In genomic region chr16:75288596-75289120, GRCh38 we compare ENCODE assay signal across 10 cellular contexts. TPM values are rescaled to one million over a fixed set of nuclear protein-coding genes. Genes with fewer than 3 reads are reported as not detected.
A peak's percentile ranks its signal among the peaks of the same experiment; 100 is the strongest.
DNase-seq lines count a peak whose midpoint lies in the region; ATAC-seq, FAIRE-seq and TF ChIP-seq lines count a peak whose summit lies in the region.
"Had no signal": no experiment of that assay in that cellular context is flagged by ENCODE, and none has a peak within 500 bp of the region (broad histone marks: within the 10 kb centered on the region; RNA-seq: fewer than 3 reads in every experiment).

No MANE protein-coding gene starts in this region.

- H3K4me1 Mint-ChIP-seq in Calu3 (ENCODE audit: low read depth, unreplicated experiment): peaks cover 9% of the 10 kb centered on the region

- in situ Hi-C loops in HepG2 (cut with HindIII; ENCODE audit: extremely low pct_ligation_motif_present, low pct_unique_long_range_greater_than_20kb): no loop called here

- intact Hi-C loops in HepG2 (cut with micrococcal nuclease; ENCODE audit: unreplicated experiment) (no loop called here), Calu3 (cut with micrococcal nuclease; ENCODE audit: unreplicated experiment) (no loop called here)

- no peaks in the 10 kb centered on the region for H3K79me2 ChIP-seq in HepG2 (ENCODE audit: insufficient read depth, low read length)

- TF ChIP-seq POLR2A in NB4 (IDR thresholded peaks at IDR 0.05; ENCODE audit: extremely low read depth, insufficient read length) (no peak), HepG2 (IDR thresholded peaks at IDR 0.05; ENCODE audit: insufficient read depth in 1 of 2, low read depth in 2 of 2, low read length in 2 of 2) (0 out of 4 replicates have a peak, but pooled peaks of 1 of the 2 experiments have one; percentile 21)

- no peaks in the 10 kb centered on the region for H3K27me3 ChIP-seq in HepG2 (ENCODE audit: control insufficient read depth in 1 of 2, insufficient read depth in 2 of 2, low read length in 2 of 2)
- H3K27me3 ChIP-seq: brain microvascular endothelial cell had no signal

- DNase-seq in NB4 (ENCODE audit: low read depth) (peak; percentile 95), activated T-cell treated with anti-CD3 and anti-CD28 coated beads for 24 hours (ENCODE audit: low read depth) (peak; percentile 44), HepG2 (ENCODE audit: low spot score) (no peak), Calu3 (no peak), NCI-H1092 treated with DMSO at 0.1 percent for 48 hours (lab: John Stamatoyannopoulos, UW) (no peak), EL (no peak), COLO668 (lab: John Stamatoyannopoulos, UW; ENCODE audit: unreplicated experiment) (no peak)
- DNase-seq in stimulated activated naive CD4-positive, alpha-beta T cell (lab: John Stamatoyannopoulos, UW): peak; percentile 6 to 69 (median 50)
- DNase-seq: brain microvascular endothelial cell, kidney glomerular epithelial cell had no signal

- no peaks in the 10 kb centered on the region for H4K20me1 ChIP-seq in HepG2 (ENCODE audit: insufficient read depth, low read length)

- no peak overlapping the region for H3K27ac Mint-ChIP-seq in Calu3 (ENCODE audit: unreplicated experiment)

- no peak overlapping the region for H3K4me3 ChIP-seq in NB4 (ENCODE audit: low read depth, low read length)
- no peak overlapping the region for H3K4me3 ChIP-seq in HepG2 (replicated peaks in 1 of 3; ENCODE audit: insufficient read depth in 1 of 3, low read depth in 2 of 3, low read length in 3 of 3)

- H3K27me3 Mint-ChIP-seq in Calu3 (ENCODE audit: unreplicated experiment): no peaks in the 10 kb centered on the region

- peaks cover 11% of the 10 kb centered on the region for H3K4me1 ChIP-seq in HepG2 (ENCODE audit: insufficient read depth, low read length)

- POLR2A ChIA-PET in HepG2 (lab: Yijun Ruan, JAX): interaction anchor here (1.1 kb wide), 2 partner anchors 17 to 45 kb away, joined by 3 to 6 read pairs; no protein-coding TSS in a partner anchor

- no peak overlapping the region for H3K27ac ChIP-seq in HepG2 (ENCODE audit: extremely low read length, insufficient read depth, low read length)
- H3K27ac ChIP-seq: brain microvascular endothelial cell had no signal

- H3K4me2 ChIP-seq in HepG2 (ENCODE audit: low read depth, low read length): no peak overlapping the region

- H3K9me3 Mint-ChIP-seq in Calu3 (ENCODE audit: low read depth, unreplicated experiment): no peaks in the 10 kb centered on the region

- no TSS peak for BruUV-seq in HepG2 (replicated peaks; lab: Mats Ljungman, UMichigan)
- no TSS peak for BruUV-seq in Calu3 (replicated peaks; lab: Mats Ljungman, UMichigan)

- TF ChIP-seq RAD21 in HepG2 (CRISPR knock-in tag; IDR thresholded peaks at IDR 0.05): no peak

- CTCF ChIA-PET in HepG2 (lab: Yijun Ruan, JAX; ENCODE audit: low intra/inter-chr PET ratio, low total read pairs) (no interaction called here), Calu3 (lab: Charles Lee) (interaction anchor here (0.6 kb wide), 1 partner anchor 55 kb away, joined by 6 read pairs; no protein-coding TSS in a partner anchor)

- peaks cover 6% of the 10 kb centered on the region for H3K36me3 Mint-ChIP-seq in Calu3 (ENCODE audit: insufficient read depth, unreplicated experiment)

- H3K9me3 ChIP-seq in HepG2 (ENCODE audit: low read length): no peaks in the 10 kb centered on the region

- FAIRE-seq in HepG2 (lab: Jason Lieb, UNC): no peak

- no peak for TF ChIP-seq CTCF in NB4 (IDR thresholded peaks at IDR 0.05; ENCODE audit: low read depth, low read length)
- TF ChIP-seq CTCF in HepG2 (CRISPR knock-in tag; IDR thresholded peaks at IDR 0.05): no peak
- TF ChIP-seq CTCF in Calu3 (IDR thresholded peaks at IDR 0.05; ENCODE audit: unreplicated experiment): no peak

- H3K4me3 Mint-ChIP-seq in Calu3 (ENCODE audit: low read depth, unreplicated experiment): no peak overlapping the region

- TF ChIP-seq EP300 in HepG2 (IDR thresholded peaks at IDR 0.05; ENCODE audit: low read depth in 2 of 2, low read length in 2 of 2) (no peak), HepG2 (CRISPR knock-in tag; IDR thresholded peaks at IDR 0.05; ENCODE audit: borderline replicate concordance) (no peak)

- WGBS in HepG2 (ENCODE audit: low lambda C conversion rate): over 99% methylated on average over 10 of the region's 10 CpGs

- no peak overlapping the region for H2AFZ ChIP-seq in HepG2 (ENCODE audit: low read length)

- peaks cover 19 to 29% of the 10 kb centered on the region in 2 experiments for H3K36me3 ChIP-seq in HepG2 (replicated peaks in 1 of 2; ENCODE audit: control insufficient read depth in 1 of 2, insufficient read depth in 2 of 2, low read length in 2 of 2)

- H3K9ac ChIP-seq in HepG2 (ENCODE audit: insufficient read depth, low read depth, low read length): no peak overlapping the region

- peak; percentile 11; the same call in 1 of the 3 replicates for ATAC-seq in HepG2

TF ChIP-seq in HepG2, 621 proteins besides CTCF, POLR2A, EP300 and RAD21:
- TF ChIP-seq NFYB (CRISPR knock-in tag; IDR thresholded peaks at IDR 0.05) (no peak), ESRRA (CRISPR knock-in tag; IDR thresholded peaks at IDR 0.05; ENCODE audit: low read depth) (0 out of 2 replicates have a peak, but pooled peaks have one; percentile 5)
- TF ChIP-seq, protein P1, sequence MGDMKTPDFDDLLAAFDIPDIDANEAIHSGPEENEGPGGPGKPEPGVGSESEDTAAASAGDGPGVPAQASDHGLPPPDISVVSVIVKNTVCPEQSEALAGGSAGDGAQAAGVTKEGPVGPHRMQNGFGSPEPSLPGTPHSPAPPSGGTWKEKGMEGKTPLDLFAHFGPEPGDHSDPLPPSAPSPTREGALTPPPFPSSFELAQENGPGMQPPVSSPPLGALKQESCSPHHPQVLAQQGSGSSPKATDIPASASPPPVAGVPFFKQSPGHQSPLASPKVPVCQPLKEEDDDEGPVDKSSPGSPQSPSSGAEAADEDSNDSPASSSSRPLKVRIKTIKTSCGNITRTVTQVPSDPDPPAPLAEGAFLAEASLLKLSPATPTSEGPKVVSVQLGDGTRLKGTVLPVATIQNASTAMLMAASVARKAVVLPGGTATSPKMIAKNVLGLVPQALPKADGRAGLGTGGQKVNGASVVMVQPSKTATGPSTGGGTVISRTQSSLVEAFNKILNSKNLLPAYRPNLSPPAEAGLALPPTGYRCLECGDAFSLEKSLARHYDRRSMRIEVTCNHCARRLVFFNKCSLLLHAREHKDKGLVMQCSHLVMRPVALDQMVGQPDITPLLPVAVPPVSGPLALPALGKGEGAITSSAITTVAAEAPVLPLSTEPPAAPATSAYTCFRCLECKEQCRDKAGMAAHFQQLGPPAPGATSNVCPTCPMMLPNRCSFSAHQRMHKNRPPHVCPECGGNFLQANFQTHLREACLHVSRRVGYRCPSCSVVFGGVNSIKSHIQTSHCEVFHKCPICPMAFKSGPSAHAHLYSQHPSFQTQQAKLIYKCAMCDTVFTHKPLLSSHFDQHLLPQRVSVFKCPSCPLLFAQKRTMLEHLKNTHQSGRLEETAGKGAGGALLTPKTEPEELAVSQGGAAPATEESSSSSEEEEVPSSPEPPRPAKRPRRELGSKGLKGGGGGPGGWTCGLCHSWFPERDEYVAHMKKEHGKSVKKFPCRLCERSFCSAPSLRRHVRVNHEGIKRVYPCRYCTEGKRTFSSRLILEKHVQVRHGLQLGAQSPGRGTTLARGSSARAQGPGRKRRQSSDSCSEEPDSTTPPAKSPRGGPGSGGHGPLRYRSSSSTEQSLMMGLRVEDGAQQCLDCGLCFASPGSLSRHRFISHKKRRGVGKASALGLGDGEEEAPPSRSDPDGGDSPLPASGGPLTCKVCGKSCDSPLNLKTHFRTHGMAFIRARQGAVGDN (CRISPR knock-in tag; IDR thresholded peaks at IDR 0.05): 0 out of 2 replicates have a peak, but pooled peaks have one; percentile 29

RNA-seq across cellular contexts. Expression of gene BCAR1, which starts 37.2 kb away (rescaled TPM):
- 35.9 and 48.1 TPM in 2 replicates for total RNA-seq in HepG2 (2016; rRNA removed; fragmentation: Illumina TruSeq; extraction: Trizol)
- 13.1 and 14.5 TPM in 2 replicates for total RNA-seq in HepG2 (2016; cell fraction: cytosol; rRNA removed; fragmentation: Illumina TruSeq; extraction: Trizol; ENCODE audit: low read depth)
- total RNA-seq in HepG2 (2016; cell fraction: insoluble cytoplasmic fraction; rRNA removed; fragmentation: Illumina TruSeq; extraction: Trizol): 33.1 and 51.1 TPM in 2 replicates
- total RNA-seq in HepG2 (2016; cell fraction: membrane; rRNA removed; fragmentation: Illumina TruSeq; extraction: Trizol): 38.7 and 43.1 TPM in 2 replicates
- 38.1 and 45.0 TPM in 2 replicates for total RNA-seq in HepG2 (2016; cell fraction: nucleus; rRNA removed; fragmentation: Illumina TruSeq; extraction: Trizol)
- 51.7 and 57.8 TPM in 2 replicates for polyA plus RNA-seq in HepG2 (2011; rRNA removed)
- polyA plus RNA-seq in HepG2 (2011; cell fraction: cytosol; rRNA removed): 31.6 and 53.3 TPM in 2 replicates
- polyA plus RNA-seq in HepG2 (2011; cell fraction: nucleus; rRNA removed): 202 and 242 TPM in 2 replicates
- 39.6 and 65.3 TPM in 2 replicates for polyA plus RNA-seq in HepG2 (2012)
- 13.2 and 13.9 TPM in 2 replicates for polyA plus RNA-seq in HepG2 (2016; cell fraction: cytosol; fragmentation: Illumina TruSeq; extraction: Trizol; ENCODE audit: low read depth)
- polyA plus RNA-seq in HepG2 (2016; cell fraction: insoluble cytoplasmic fraction; fragmentation: Illumina TruSeq; extraction: Trizol; ENCODE audit: low read depth): 47.9 and 56.1 TPM in 2 replicates
- polyA plus RNA-seq in HepG2 (2016; cell fraction: membrane; fragmentation: Illumina TruSeq; extraction: Trizol; ENCODE audit: low read depth): 24.5 and 27.8 TPM in 2 replicates
- 68.9 and 74.0 TPM in 2 replicates for polyA plus RNA-seq in HepG2 (2016; cell fraction: nucleus; fragmentation: Illumina TruSeq; extraction: Trizol; ENCODE audit: insufficient read depth, low read depth)
- polyA minus RNA-seq in HepG2 (2011; rRNA and poly(A)+ RNA removed; ENCODE audit: low replicate concordance): 35.0 and 120 TPM in 2 replicates
- polyA minus RNA-seq in HepG2 (2011; cell fraction: cytosol; rRNA and poly(A)+ RNA removed): 32.5 and 33.4 TPM in 2 replicates
- polyA minus RNA-seq in HepG2 (2011; cell fraction: nucleus; rRNA and poly(A)+ RNA removed): 77.6 and 107 TPM in 2 replicates
- total RNA-seq in Calu3 (2022): 153 and 168 TPM in 2 replicates

Comparison
In these comparisons a context has a peak if more than half of its experiments do, and no peak if none do; other contexts are left out.
1. DNase-seq: peak in NB4 (single experiment), activated T-cell treated with anti-CD3 and anti-CD28 coated beads for 24 hours (single experiment) and stimulated activated naive CD4-positive, alpha-beta T cell (6 of 6); none in HepG2 (single experiment), Calu3 (single experiment), NCI-H1092 treated with DMSO at 0.1 percent for 48 hours (single experiment), EL (single experiment) and COLO668 (single experiment).